8 cellular contexts compared by ENCODE assay signal in genomic region chr12:7017870-7018349, GRCh38. TPM values are rescaled to one million over a fixed set of nuclear protein-coding genes. Genes with fewer than 3 reads are reported as not detected.
DNase-seq lines count a peak whose midpoint lies in the region; ATAC-seq and TF ChIP-seq lines count a peak whose summit lies in the region.

No MANE protein-coding gene starts in this region.

- peaks cover 15% of the 10 kb centered on the region for H3K4me1 ChIP-seq in iPS-15b (ENCODE audit: control insufficient read depth, insufficient read depth, low read length)

- H3K4me1 Mint-ChIP-seq in activated naive CD8-positive, alpha-beta T cell treated with anti-CD3 and anti-CD28 coated beads for 36 hours = peaks cover 32% of the 10 kb centered on the region
- H3K4me1 Mint-ChIP-seq in stimulated activated effector memory CD8-positive, alpha-beta T cell treated with anti-CD3 and anti-CD28 coated beads, Interleukin-12 subunit alpha, Interleukin-12 subunit beta, amount 100 ng/mL, for 72 hours = peaks cover 38% of the 10 kb centered on the region

- DNase-seq in EL (peak; percentile 13), LNCaP clone FGC (ENCODE audit: low read depth) (no peak), GDM1 (lab: John Stamatoyannopoulos, UW) (no peak)
- no peak for DNase-seq in activated naive CD8-positive, alpha-beta T cell treated with anti-CD3 and anti-CD28 coated beads for 36 hours
- no peak for DNase-seq in stimulated activated effector memory CD8-positive, alpha-beta T cell treated with anti-CD3 and anti-CD28 coated beads, Interleukin-12 subunit alpha, Interleukin-12 subunit beta, amount 100 ng/mL, for 72 hours (ENCODE audit: low spot score in 2 of 2)
- DNase-seq in stimulated activated CD4-positive, alpha-beta T cell treated with anti-CD3 and anti-CD28 coated beads, Interleukin-4, amount 100 ng/mL, for 4 hours = no peak

- no peaks in the 10 kb centered on the region for H3K9me3 Mint-ChIP-seq in activated naive CD8-positive, alpha-beta T cell treated with anti-CD3 and anti-CD28 coated beads for 36 hours
- H3K9me3 Mint-ChIP-seq in stimulated activated effector memory CD8-positive, alpha-beta T cell treated with anti-CD3 and anti-CD28 coated beads, Interleukin-12 subunit alpha, Interleukin-12 subunit beta, amount 100 ng/mL, for 72 hours = no peaks in the 10 kb centered on the region

- H3K27me3 Mint-ChIP-seq in activated naive CD8-positive, alpha-beta T cell treated with anti-CD3 and anti-CD28 coated beads for 36 hours = no peaks in the 10 kb centered on the region

- peak overlapping the region; percentile 91 for H3K4me3 ChIP-seq in LNCaP clone FGC (ENCODE audit: low read depth, low read length)
- peak overlapping the region; percentile 99 for H3K4me3 ChIP-seq in iPS-15b (ENCODE audit: low read depth, low read length)

- no peaks in the 10 kb centered on the region for H3K9me3 ChIP-seq in iPS-15b (ENCODE audit: control insufficient read depth, insufficient read depth, low read length)

- TF ChIP-seq CTCF in LNCaP clone FGC (IDR thresholded peaks at IDR 0.05; ENCODE audit: control insufficient read depth, extremely low read depth, insufficient read depth) = no peak

- peak; percentile 26 for ATAC-seq in GM21390 (IDR thresholded peaks at IDR 0.05; ENCODE audit: unreplicated experiment)
- peak; percentile 47 for ATAC-seq in stimulated activated effector memory CD8-positive, alpha-beta T cell treated with anti-CD3 and anti-CD28 coated beads, Interleukin-12 subunit alpha, Interleukin-12 subunit beta, amount 100 ng/mL, for 72 hours

- H3K27ac Mint-ChIP-seq in activated naive CD8-positive, alpha-beta T cell treated with anti-CD3 and anti-CD28 coated beads for 36 hours = peak overlapping the region; percentile 89
- H3K27ac Mint-ChIP-seq in stimulated activated effector memory CD8-positive, alpha-beta T cell treated with anti-CD3 and anti-CD28 coated beads, Interleukin-12 subunit alpha, Interleukin-12 subunit beta, amount 100 ng/mL, for 72 hours = peak overlapping the region; percentile 83

- no peaks in the 10 kb centered on the region for H3K27me3 ChIP-seq in iPS-15b (ENCODE audit: control insufficient read depth, insufficient read depth, low read length)

- H3K9ac ChIP-seq in iPS-15b (ENCODE audit: low read depth, low read length) = peak overlapping the region; percentile 29

- H3K4me3 Mint-ChIP-seq in activated naive CD8-positive, alpha-beta T cell treated with anti-CD3 and anti-CD28 coated beads for 36 hours = peak overlapping the region; percentile 93
- peak overlapping the region; percentile 82 for H3K4me3 Mint-ChIP-seq in stimulated activated effector memory CD8-positive, alpha-beta T cell treated with anti-CD3 and anti-CD28 coated beads, Interleukin-12 subunit alpha, Interleukin-12 subunit beta, amount 100 ng/mL, for 72 hours

- H3K36me3 ChIP-seq in iPS-15b (ENCODE audit: control insufficient read depth, insufficient read depth, low read length) = peaks cover 7% of the 10 kb centered on the region

- H3K36me3 Mint-ChIP-seq in activated naive CD8-positive, alpha-beta T cell treated with anti-CD3 and anti-CD28 coated beads for 36 hours = peaks cover 9% of the 10 kb centered on the region
- H3K36me3 Mint-ChIP-seq in stimulated activated effector memory CD8-positive, alpha-beta T cell treated with anti-CD3 and anti-CD28 coated beads, Interleukin-12 subunit alpha, Interleukin-12 subunit beta, amount 100 ng/mL, for 72 hours = peaks cover 24% of the 10 kb centered on the region

RNA-seq across cellular contexts. Expression of gene LPCAT3, which starts 0.4 kb away (rescaled TPM):
- 10 to 100 TPM; 23.3 to 23.8 TPM for total RNA-seq in activated naive CD8-positive, alpha-beta T cell treated with anti-CD3 and anti-CD28 coated beads for 36 hours

RNA-seq across cellular contexts. Expression of gene C1S, which starts 42.6 kb away (rescaled TPM):
- under 1 TPM; 0.47 to 0.66 TPM for total RNA-seq in activated naive CD8-positive, alpha-beta T cell treated with anti-CD3 and anti-CD28 coated beads for 36 hours

RNA-seq across cellular contexts. Expression of gene EMG1, which starts 47.2 kb away (rescaled TPM):
- total RNA-seq in activated naive CD8-positive, alpha-beta T cell treated with anti-CD3 and anti-CD28 coated beads for 36 hours = 100 to 1,000 TPM; 130 to 140 TPM

RNA-seq across cellular contexts. Expression of gene PHB2, which starts 47.4 kb away (rescaled TPM):
- total RNA-seq in activated naive CD8-positive, alpha-beta T cell treated with anti-CD3 and anti-CD28 coated beads for 36 hours = 100 to 1,000 TPM; 556 to 557 TPM
